Comparison of ENCODE assay signal across 11 cellular contexts in the genomic region with DNA sequence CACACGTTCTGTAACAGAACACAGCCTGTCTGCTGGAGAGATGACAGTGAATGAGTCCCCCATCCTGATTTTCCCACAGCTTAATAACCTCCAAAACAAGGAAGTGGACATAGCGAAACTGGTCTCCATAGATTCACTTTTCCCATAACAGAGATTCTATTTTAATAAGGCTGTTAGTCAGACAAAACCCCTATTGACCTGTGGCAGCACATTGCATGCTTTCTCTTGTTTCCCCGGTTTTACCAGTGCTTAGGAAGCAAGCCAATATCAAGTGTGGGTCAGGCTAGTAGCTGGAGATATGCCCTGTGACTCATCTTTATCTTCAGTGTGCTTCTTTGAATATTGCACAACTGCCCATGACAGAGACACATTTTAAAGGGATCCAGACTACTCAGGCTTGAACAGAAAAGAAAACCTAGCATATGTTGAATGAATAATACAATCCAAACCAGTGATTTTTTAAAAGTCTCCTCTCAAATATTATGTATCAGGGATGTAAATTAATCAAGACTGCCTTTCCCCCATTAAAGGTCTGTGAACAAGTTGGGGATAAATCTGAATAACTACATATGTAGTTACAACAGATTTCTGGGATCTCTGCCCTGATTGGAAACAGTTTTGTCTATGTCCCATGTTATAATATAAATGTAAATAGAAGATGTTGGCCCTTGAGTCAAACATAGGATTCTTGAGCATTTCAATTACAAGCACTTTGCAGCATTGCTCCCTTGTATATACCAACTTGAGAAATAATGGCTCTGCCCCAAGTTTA. TPM values are rescaled to one million over a fixed set of nuclear protein-coding genes. Genes with fewer than 3 reads are reported as not detected.
DNase-seq lines count a peak whose midpoint lies in the region; ATAC-seq, FAIRE-seq and TF ChIP-seq lines count a peak whose summit lies in the region.
"Had no signal": no experiment of that assay in that cellular context is flagged by ENCODE, and none has a peak within 500 bp of the region (broad histone marks: within the 10 kb centered on the region; RNA-seq: fewer than 3 reads in every experiment).

No MANE protein-coding gene starts in this region.

- no peak for TF ChIP-seq EP300 in gastroesophageal sphincter (IDR thresholded peaks at IDR 0.05)

- intact Hi-C loops in activated T-helper 1 cell treated with anti-CD3 and anti-CD28 coated beads, Interleukin-12 subunit alpha, Interleukin-12 subunit beta, Interleukin-2, Interleukin-4 antibody, amounts not matched to agents 30 ng/mL and 10 ng/mL and 1 ng/mL, durations not matched to agents 14 hours and 24 hours and 36 hours (cut with micrococcal nuclease), result no loop called here

- 24 to 26% methylated on average over 3 of the region's 3 CpGs for WGBS in gastroesophageal sphincter (ENCODE audit: low coverage in 1 of 2), 2 donors

- no peaks in the 10 kb centered on the region for H3K36me3 ChIP-seq in gastroesophageal sphincter
- H3K36me3 ChIP-seq: cardiac muscle cell had no signal

- no peaks in the 10 kb centered on the region for H3K27me3 Mint-ChIP-seq in activated T-helper 1 cell treated with anti-CD3 and anti-CD28 coated beads, Interleukin-12 subunit alpha, Interleukin-12 subunit beta, Interleukin-2, Interleukin-4 antibody, amounts not matched to agents 30 ng/mL and 10 ng/mL and 1 ng/mL, durations not matched to agents 14 hours and 24 hours and 36 hours (ENCODE audit: insufficient read depth)

- TF ChIP-seq POLR2A in H54 (IDR thresholded peaks at IDR 0.05; ENCODE audit: low read depth, low read length) (no peak), gastroesophageal sphincter (IDR thresholded peaks at IDR 0.05) (no peak)

- FAIRE-seq in H54 (lab: Jason Lieb, UNC), result peak; percentile 43

- no peaks in the 10 kb centered on the region for H3K4me1 ChIP-seq in gastroesophageal sphincter

- peak; percentile 93 for ATAC-seq in gastroesophageal sphincter
- ATAC-seq in GM21619 (IDR thresholded peaks at IDR 0.05; ENCODE audit: unreplicated experiment), result no peak
- no peak for ATAC-seq in GM21390 (IDR thresholded peaks at IDR 0.05; ENCODE audit: unreplicated experiment)
- no peak for ATAC-seq in GM18861 (IDR thresholded peaks at IDR 0.05; ENCODE audit: unreplicated experiment)

- peaks cover 0 to 6% (median 0%) of the 10 kb centered on the region in 3 donors for H3K9me3 ChIP-seq in gastroesophageal sphincter

- no peak overlapping the region for H3K27ac Mint-ChIP-seq in activated T-helper 1 cell treated with anti-CD3 and anti-CD28 coated beads, Interleukin-12 subunit alpha, Interleukin-12 subunit beta, Interleukin-2, Interleukin-4 antibody, amounts not matched to agents 30 ng/mL and 10 ng/mL and 1 ng/mL, durations not matched to agents 14 hours and 24 hours and 36 hours

- H3K4me1 Mint-ChIP-seq in activated T-helper 1 cell treated with anti-CD3 and anti-CD28 coated beads, Interleukin-12 subunit alpha, Interleukin-12 subunit beta, Interleukin-2, Interleukin-4 antibody, amounts not matched to agents 30 ng/mL and 10 ng/mL and 1 ng/mL, durations not matched to agents 14 hours and 24 hours and 36 hours (ENCODE audit: low read depth), result no peaks in the 10 kb centered on the region

- no peak overlapping the region for H3K4me3 Mint-ChIP-seq in activated T-helper 1 cell treated with anti-CD3 and anti-CD28 coated beads, Interleukin-12 subunit alpha, Interleukin-12 subunit beta, Interleukin-2, Interleukin-4 antibody, amounts not matched to agents 30 ng/mL and 10 ng/mL and 1 ng/mL, durations not matched to agents 14 hours and 24 hours and 36 hours

- H3K9me3 Mint-ChIP-seq in activated T-helper 1 cell treated with anti-CD3 and anti-CD28 coated beads, Interleukin-12 subunit alpha, Interleukin-12 subunit beta, Interleukin-2, Interleukin-4 antibody, amounts not matched to agents 30 ng/mL and 10 ng/mL and 1 ng/mL, durations not matched to agents 14 hours and 24 hours and 36 hours, result no peaks in the 10 kb centered on the region

- no peaks in the 10 kb centered on the region for H3K27me3 ChIP-seq in gastroesophageal sphincter
- H3K27me3 ChIP-seq: cardiac muscle cell had no signal

- H3K27ac ChIP-seq in gastroesophageal sphincter, result no peak overlapping the region
- H3K27ac ChIP-seq: cardiac muscle cell had no signal

- H3K4me3 ChIP-seq in gastroesophageal sphincter (no peak overlapping the region), skeletal muscle cell (ENCODE audit: low read depth, low read length) (no peak overlapping the region)
- H3K4me3 ChIP-seq: cardiac muscle cell had no signal

- no peak for DNase-seq in H54 (ENCODE audit: insufficient read length, low spot score)
- DNase-seq in SKM-1 treated with dmso at 0.1 percent for 144 hours (lab: John Stamatoyannopoulos, UW; ENCODE audit: unreplicated experiment), result peak; percentile 63
- DNase-seq in skeletal muscle cell (ENCODE audit: low read depth), result peak; percentile 99
- DNase-seq in activated T-helper 1 cell treated with anti-CD3 and anti-CD28 coated beads, Interleukin-12 subunit alpha, Interleukin-12 subunit beta, Interleukin-2, Interleukin-4 antibody, amounts not matched to agents 30 ng/mL and 10 ng/mL and 1 ng/mL, durations not matched to agents 14 hours and 24 hours and 36 hours (ENCODE audit: low spot score), result no peak

- no peaks in the 10 kb centered on the region for H3K36me3 Mint-ChIP-seq in activated T-helper 1 cell treated with anti-CD3 and anti-CD28 coated beads, Interleukin-12 subunit alpha, Interleukin-12 subunit beta, Interleukin-2, Interleukin-4 antibody, amounts not matched to agents 30 ng/mL and 10 ng/mL and 1 ng/mL, durations not matched to agents 14 hours and 24 hours and 36 hours (ENCODE audit: low read depth)

- TF ChIP-seq CTCF in gastroesophageal sphincter (IDR thresholded peaks at IDR 0.05), result no peak

RNA-seq across cellular contexts. Expression of gene CLDN8, which starts 11.9 kb away (rescaled TPM):
- total RNA-seq in gastroesophageal sphincter, result 1 to 10 TPM in 1 of 4 donors, not detected in 3; 2.1 TPM
- not detected in 2 replicates for total RNA-seq in activated T-helper 1 cell treated with anti-CD3 and anti-CD28 coated beads, Interleukin-12 subunit alpha, Interleukin-12 subunit beta, Interleukin-2, Interleukin-4 antibody, amounts not matched to agents 30 ng/mL and 10 ng/mL and 1 ng/mL, durations not matched to agents 14 hours and 24 hours and 36 hours
- total RNA-seq: cardiac muscle cell; T-helper 1 cell treated with Interleukin-12 subunit alpha and Interleukin-12 subunit beta and Interleukin-4 antibody, amounts not matched to agents 30 ng/mL and 1 ng/mL, for 36 hours had no signal

RNA-seq across cellular contexts. Expression of gene KRTAP24-1, which starts 54.9 kb away (rescaled TPM):
- total RNA-seq in gastroesophageal sphincter, result not detected
- not detected in 2 replicates for total RNA-seq in activated T-helper 1 cell treated with anti-CD3 and anti-CD28 coated beads, Interleukin-12 subunit alpha, Interleukin-12 subunit beta, Interleukin-2, Interleukin-4 antibody, amounts not matched to agents 30 ng/mL and 10 ng/mL and 1 ng/mL, durations not matched to agents 14 hours and 24 hours and 36 hours
- total RNA-seq: cardiac muscle cell; T-helper 1 cell treated with Interleukin-12 subunit alpha and Interleukin-12 subunit beta and Interleukin-4 antibody, amounts not matched to agents 30 ng/mL and 1 ng/mL, for 36 hours; urinary bladder had no signal

Comparison
In these comparisons a context has a peak if more than half of its experiments do, and no peak if none do; other contexts are left out.
1. DNase-seq: peak in SKM-1 treated with dmso at 0.1 percent for 144 hours (single experiment) and skeletal muscle cell (single experiment); none in H54 (single experiment) and activated T-helper 1 cell treated with anti-CD3 and anti-CD28 coated beads, Interleukin-12 subunit alpha, Interleukin-12 subunit beta, Interleukin-2, Interleukin-4 antibody, amounts not matched to agents 30 ng/mL and 10 ng/mL and 1 ng/mL, durations not matched to agents 14 hours and 24 hours and 36 hours (single experiment).